Comparison of ENCODE assay signal across 8 cellular contexts in genomic region chr22:21657361-21658118, GRCh38. TPM values are rescaled to one million over a fixed set of nuclear protein-coding genes. Genes with fewer than 3 reads are reported as not detected.
DNase-seq lines count a peak whose midpoint lies in the region; ATAC-seq and TF ChIP-seq lines count a peak whose summit lies in the region.

No MANE protein-coding gene starts in this region.

- peak overlapping the region; percentile 83 to 90 (median 86) for H3K4me3 Mint-ChIP-seq in brain

- DNase-seq in NCI-H1930 (lab: John Stamatoyannopoulos, UW): peak; percentile 77 to 88
- DNase-seq in T1000 (lab: John Stamatoyannopoulos, UW): peak; percentile 59
- DNase-seq in islet precursor cell: peak; percentile 85
- DNase-seq in stimulated activated CD4-positive, alpha-beta T cell treated with anti-CD3 and anti-CD28 coated beads, Interleukin-2, amount 100 ng/mL, for 4 hours (ENCODE audit: low read depth): peak; percentile 63

- peak; percentile 72 for ATAC-seq in HG02763 (IDR thresholded peaks at IDR 0.05; ENCODE audit: unreplicated experiment)
- no peak for ATAC-seq in GM19351 (IDR thresholded peaks at IDR 0.05; ENCODE audit: unreplicated experiment)

- peak overlapping the region; percentile 50 for H3K4me3 ChIP-seq in GM12875 (ENCODE audit: low read depth, low read length)

- no peaks in the 10 kb centered on the region for H3K36me3 Mint-ChIP-seq in brain

- H3K4me1 Mint-ChIP-seq in brain: peaks cover 13% of the 10 kb centered on the region

- TF ChIP-seq CTCF in GM12875 (IDR thresholded peaks at IDR 0.05; ENCODE audit: borderline replicate concordance, insufficient read depth, low read depth, low read length) (peak; percentile 39), brain (conservative IDR thresholded peaks at IDR 0.05) (peak; percentile 27 to 59)

- peak overlapping the region in 3 of 5 experiments; percentile 78 to 86 (median 81) for H3K27ac Mint-ChIP-seq in brain

- no peaks in the 10 kb centered on the region for H3K9me3 Mint-ChIP-seq in brain

- peaks cover 2% of the 10 kb centered on the region for H3K27me3 Mint-ChIP-seq in brain

RNA-seq across cellular contexts. Expression of gene PPIL2, which starts 8.3 kb away (rescaled TPM):
- polyA plus RNA-seq in brain (ENCODE audit: insufficient read depth, low read depth, low replicate concordance): 25.8 TPM

RNA-seq across cellular contexts. Expression of gene SDF2L1, which starts 15.4 kb away (rescaled TPM):
- 19.1 TPM for polyA plus RNA-seq in brain (ENCODE audit: insufficient read depth, low read depth, low replicate concordance)

RNA-seq across cellular contexts. Expression of gene CCDC116, which starts 25.0 kb away (rescaled TPM):
- 0.24 TPM for polyA plus RNA-seq in brain (ENCODE audit: insufficient read depth, low read depth, low replicate concordance)

RNA-seq across cellular contexts. Expression of gene YDJC, which starts 27.7 kb away (rescaled TPM):
- 16.1 TPM for polyA plus RNA-seq in brain (ENCODE audit: insufficient read depth, low read depth, low replicate concordance)
